1 cellular context compared by ENCODE assay signal in the genomic region with DNA sequence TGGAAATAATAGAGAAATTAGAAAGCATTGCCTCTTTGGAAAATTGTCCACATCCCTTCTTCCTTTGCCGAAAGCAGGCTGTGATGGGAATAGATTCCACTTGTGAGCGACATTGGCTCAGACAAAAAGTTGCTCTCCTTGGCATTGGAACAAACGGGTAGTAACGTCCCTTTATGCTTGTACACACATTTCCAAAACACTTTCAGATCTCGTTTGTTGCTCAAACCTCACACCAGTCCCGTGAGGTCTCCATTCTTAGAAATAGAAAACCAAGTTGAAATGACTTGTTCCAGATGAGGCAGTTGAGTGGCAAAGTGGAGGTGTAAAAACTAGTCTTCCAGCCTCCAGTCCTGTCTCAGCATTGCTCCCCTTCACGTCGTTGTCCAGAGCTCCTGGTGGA.
TF ChIP-seq lines count a peak whose summit lies in the region.

No MANE protein-coding gene starts in this region.

TF ChIP-seq in H1, 55 proteins besides CTCF, POLR2A, EP300 and RAD21:
- TF ChIP-seq, protein P1, sequence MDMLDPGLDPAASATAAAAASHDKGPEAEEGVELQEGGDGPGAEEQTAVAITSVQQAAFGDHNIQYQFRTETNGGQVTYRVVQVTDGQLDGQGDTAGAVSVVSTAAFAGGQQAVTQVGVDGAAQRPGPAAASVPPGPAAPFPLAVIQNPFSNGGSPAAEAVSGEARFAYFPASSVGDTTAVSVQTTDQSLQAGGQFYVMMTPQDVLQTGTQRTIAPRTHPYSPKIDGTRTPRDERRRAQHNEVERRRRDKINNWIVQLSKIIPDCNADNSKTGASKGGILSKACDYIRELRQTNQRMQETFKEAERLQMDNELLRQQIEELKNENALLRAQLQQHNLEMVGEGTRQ (IDR thresholded peaks at IDR 0.05; ENCODE audit: low read length): no peak
TF ChIP-seq in H1: peak in this region for 0.
